Comparison of ENCODE assay signal across 1 cellular context in genomic region chr20:62926229-62927127, GRCh38.
TF ChIP-seq lines count a peak whose summit lies in the region.

DIDO1 (minus strand) TSS chr20:62926505.

TF ChIP-seq in H1, 55 proteins besides CTCF, POLR2A, EP300 and RAD21:
- peak; percentile 67; the same call in 1 of the 2 replicates for TF ChIP-seq TBP (IDR thresholded peaks at IDR 0.05; ENCODE audit: low read depth, low read length)
- TF ChIP-seq CHD1 (IDR thresholded peaks at IDR 0.05; ENCODE audit: low read depth, low read length), result no peak
- peak; percentile 84 for TF ChIP-seq SP2 (IDR thresholded peaks at IDR 0.05; ENCODE audit: low read length)
- TF ChIP-seq KDM4A (IDR thresholded peaks at IDR 0.05; ENCODE audit: low read depth, low read length, severe bottlenecking), result peak; percentile 22
- no peak for TF ChIP-seq ZNF274 (IDR thresholded peaks at IDR 0.05; ENCODE audit: borderline replicate concordance, extremely low read depth, low read length)
- no peak for TF ChIP-seq JUN (IDR thresholded peaks at IDR 0.05; ENCODE audit: low read depth, low read length)
- TF ChIP-seq SP4 (IDR thresholded peaks at IDR 0.05; ENCODE audit: low read length), result no peak
- TF ChIP-seq MAX (IDR thresholded peaks at IDR 0.05), result no peak
- no peak for TF ChIP-seq RNF2 (IDR thresholded peaks at IDR 0.05; ENCODE audit: borderline replicate concordance, low read depth, low read length, missing control alignments, poor library complexity, severe bottlenecking)
- peak; percentile 87; the same call in 1 of the 2 replicates for TF ChIP-seq RBBP5 (IDR thresholded peaks at IDR 0.05; ENCODE audit: borderline replicate concordance, low read depth, low read length)
- peak; percentile 84 for TF ChIP-seq SAP30 (IDR thresholded peaks at IDR 0.05; ENCODE audit: insufficient read depth, insufficient replicate concordance, low read length)
- no peak for TF ChIP-seq SIRT6 (IDR thresholded peaks at IDR 0.05; ENCODE audit: low read length)
- no peak for TF ChIP-seq CHD7 (IDR thresholded peaks at IDR 0.05; ENCODE audit: insufficient replicate concordance, low read length)
- no peak for TF ChIP-seq GTF2F1 (IDR thresholded peaks at IDR 0.05; ENCODE audit: borderline replicate concordance, low read depth, low read length)
- TF ChIP-seq NRF1 (IDR thresholded peaks at IDR 0.05; ENCODE audit: low read depth, low read length), result peak; percentile 75
- TF ChIP-seq TEAD4 (IDR thresholded peaks at IDR 0.05; ENCODE audit: low read depth, low read length), result no peak
- TF ChIP-seq TAF1 (IDR thresholded peaks at IDR 0.05; ENCODE audit: low read depth, low read length), result peak; percentile 88
- no peak for TF ChIP-seq NANOG (IDR thresholded peaks at IDR 0.05; ENCODE audit: insufficient read depth, low read depth, low read length, poor library complexity, severe bottlenecking)
- no peak for TF ChIP-seq FOSL1 (IDR thresholded peaks at IDR 0.05; ENCODE audit: insufficient read depth, low read depth, low read length)
- no peak for TF ChIP-seq SUZ12 (IDR thresholded peaks at IDR 0.05; ENCODE audit: low read length)
- TF ChIP-seq POLR2AphosphoS5 (IDR thresholded peaks at IDR 0.05; ENCODE audit: low read depth, low read length), result peak; percentile 81
- no peak for TF ChIP-seq USF2 (IDR thresholded peaks at IDR 0.05; ENCODE audit: low read length)
- TF ChIP-seq RXRA (IDR thresholded peaks at IDR 0.05; ENCODE audit: insufficient read depth, low read depth, low read length), result no peak
- no peak for TF ChIP-seq CBX8 (IDR thresholded peaks at IDR 0.05; ENCODE audit: borderline replicate concordance, low read depth, low read length)
- peak; percentile 78 for TF ChIP-seq ASH2L (IDR thresholded peaks at IDR 0.05; ENCODE audit: low read length)
- TF ChIP-seq CBX5 (IDR thresholded peaks at IDR 0.05; ENCODE audit: low read depth, low read length), result no peak
- TF ChIP-seq JUND (IDR thresholded peaks at IDR 0.05; ENCODE audit: low read length), result no peak
- no peak for TF ChIP-seq EZH2 (IDR thresholded peaks at IDR 0.05; ENCODE audit: low read depth, low read length, severe bottlenecking)
- no peak for TF ChIP-seq KDM1A (IDR thresholded peaks at IDR 0.05; ENCODE audit: borderline replicate concordance, low read length)
- TF ChIP-seq E2F6 (IDR thresholded peaks at IDR 0.05), result no peak
- TF ChIP-seq TCF12 (IDR thresholded peaks at IDR 0.05; ENCODE audit: low read depth, low read length), result no peak
- TF ChIP-seq BACH1 (IDR thresholded peaks at IDR 0.05; ENCODE audit: low read length), result 0 out of 2 replicates have a peak, but pooled peaks have one; percentile 32
- no peak for TF ChIP-seq BRCA1 (IDR thresholded peaks at IDR 0.05; ENCODE audit: low read depth, low read length)
- 0 out of 4 replicates have a peak, but pooled peaks have one; percentile 53 to 57 for TF ChIP-seq SIN3A (conservative IDR thresholded peaks at IDR 0.05 in 1 of 2, IDR thresholded peaks at IDR 0.05 in 1 of 2; ENCODE audit: low read depth in 1 of 2, low read length in 2 of 2)
- TF ChIP-seq RFX5 (IDR thresholded peaks at IDR 0.05; ENCODE audit: borderline replicate concordance, low read depth, low read length), result no peak
- TF ChIP-seq EGR1 (IDR thresholded peaks at IDR 0.05; ENCODE audit: borderline replicate concordance, low read depth, low read length), result peak; percentile 84
- TF ChIP-seq HDAC6 (IDR thresholded peaks at IDR 0.05; ENCODE audit: low read depth, low read length), result no peak
- peak; percentile 90 for TF ChIP-seq PHF8 (conservative IDR thresholded peaks at IDR 0.05; ENCODE audit: low read depth, low read length)
- peak in 1 of 2 experiments; percentile 84; a peak in 2 of 4 replicates for TF ChIP-seq HDAC2 (IDR thresholded peaks at IDR 0.05; ENCODE audit: borderline replicate concordance in 1 of 2, low read depth in 2 of 2, low read length in 2 of 2)
- no peak for TF ChIP-seq MAFK (IDR thresholded peaks at IDR 0.05; ENCODE audit: low read depth, low read length)
- no peak for TF ChIP-seq CTBP2 (IDR thresholded peaks at IDR 0.05; ENCODE audit: borderline replicate concordance, insufficient read depth, insufficient read length, low read length)
- no peak for TF ChIP-seq POU5F1 (IDR thresholded peaks at IDR 0.05; ENCODE audit: low read depth, low read length)
- TF ChIP-seq KDM5A (IDR thresholded peaks at IDR 0.05; ENCODE audit: low read length), result no peak
- TF ChIP-seq CEBPB (IDR thresholded peaks at IDR 0.05; ENCODE audit: low read depth, low read length), result no peak
- peak; percentile 38 for TF ChIP-seq TAF7 (optimal IDR thresholded peaks at IDR 0.05; ENCODE audit: borderline replicate concordance, low read depth, low read length)
- no peak for TF ChIP-seq SP1 (IDR thresholded peaks at IDR 0.05; ENCODE audit: low read depth, low read length)
- TF ChIP-seq ATF3 (IDR thresholded peaks at IDR 0.05; ENCODE audit: insufficient read depth, low read depth, low read length), result no peak
- TF ChIP-seq YY1 (IDR thresholded peaks at IDR 0.05; ENCODE audit: low read depth, low read length), result peak; percentile 81; the same call in 1 of the 2 replicates
- no peak for TF ChIP-seq BCL11A (IDR thresholded peaks at IDR 0.05; ENCODE audit: low read depth in 2 of 2, low read length in 2 of 2)
- TF ChIP-seq GABPA (IDR thresholded peaks at IDR 0.05; ENCODE audit: borderline replicate concordance, insufficient read depth, low read length), result no peak
- TF ChIP-seq ATF2 (IDR thresholded peaks at IDR 0.05; ENCODE audit: low read length), result no peak
- TF ChIP-seq CHD2 (IDR thresholded peaks at IDR 0.05; ENCODE audit: low read length), result peak; percentile 47; the same call in 1 of the 2 replicates
- no peak for TF ChIP-seq SIX5 (IDR thresholded peaks at IDR 0.05; ENCODE audit: low read depth, low read length)
- TF ChIP-seq SRF (IDR thresholded peaks at IDR 0.05; ENCODE audit: low read depth, low read length), result no peak
- no peak for TF ChIP-seq CREB1 (IDR thresholded peaks at IDR 0.05)
